ENCODE assay signal across 16 cellular contexts in the genomic region with DNA sequence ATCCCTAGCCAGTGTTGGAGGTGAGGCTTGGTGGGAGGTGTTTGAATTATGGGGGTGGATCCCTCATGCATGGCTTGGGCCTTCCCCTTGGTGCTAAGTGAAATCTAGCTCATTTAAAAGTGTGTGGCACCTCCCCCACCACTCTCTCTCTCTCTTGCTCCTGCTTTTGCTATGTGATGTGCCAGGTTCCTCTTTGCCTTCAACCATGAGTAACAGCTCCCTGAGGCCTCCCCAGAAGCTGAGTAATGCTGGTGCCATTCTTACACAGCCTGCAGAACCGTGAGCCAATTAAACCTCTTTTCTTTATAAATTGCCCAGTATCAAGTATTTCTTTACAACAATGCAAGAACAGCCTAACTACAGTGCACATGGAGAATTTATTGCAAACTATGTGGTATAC.
"Had no signal": no experiment of that assay in that cellular context is flagged by ENCODE, and none has a peak within 500 bp of the region (broad histone marks: within the 10 kb centered on the region; RNA-seq: fewer than 3 reads in every experiment).

No MANE protein-coding gene starts in this region.

- ATAC-seq: activated CD4-positive, CD25-positive, alpha-beta regulatory T cell treated with anti-CD3 and anti-CD28 coated beads, Interleukin-2, amount 50 U/mL, for 24 hours; activated T-cell treated with anti-CD3 and anti-CD28 coated beads, Interleukin-2, amount 50 U/mL, for 4 hours; gastrocnemius medialis; heart right ventricle; T-helper 17 cell had no signal

- H3K4me1 ChIP-seq: gastrocnemius medialis, heart right ventricle, left ventricle myocardium inferior, thyroid gland, uterus had no signal

- H3K4me1 Mint-ChIP-seq: activated naive CD8-positive, alpha-beta T cell treated with anti-CD3 and anti-CD28 coated beads, Interleukin-2, amount 10 ng/mL, durations not matched to agents 7 days and 5 days; neural crest cell; T-helper 17 cell had no signal

- H3K27me3 ChIP-seq: gastrocnemius medialis, heart right ventricle, ovary, thyroid gland, uterus had no signal

- DNase-seq: activated CD4-positive, alpha-beta memory T cell treated with anti-CD3 and anti-CD28 coated beads for 36 hours; activated gamma-delta T cell; activated naive CD8-positive, alpha-beta T cell treated with anti-CD3 and anti-CD28 coated beads, Interleukin-2, amount 10 ng/mL, durations not matched to agents 7 days and 5 days; activated T-cell treated with anti-CD3 and anti-CD28 coated beads, Interleukin-2, amount 50 U/mL, for 4 hours; aorta; gastrocnemius medialis; heart right ventricle; left ventricle myocardium inferior; ovary; retina; stimulated activated CD4-positive, alpha-beta T cell treated with anti-CD3 and anti-CD28 coated beads, Interleukin-4, amount 100 ng/mL, for 4 hours; T-helper 17 cell; thyroid gland; uterus had no signal

- H3K27ac Mint-ChIP-seq: activated CD4-positive, alpha-beta memory T cell treated with anti-CD3 and anti-CD28 coated beads for 36 hours; activated naive CD8-positive, alpha-beta T cell treated with anti-CD3 and anti-CD28 coated beads, Interleukin-2, amount 10 ng/mL, durations not matched to agents 7 days and 5 days; T-helper 17 cell had no signal

- H3K4me3 ChIP-seq: gastrocnemius medialis, heart right ventricle, left ventricle myocardium inferior, ovary, thyroid gland, uterus had no signal

- H3K4me3 Mint-ChIP-seq: activated CD4-positive, alpha-beta memory T cell treated with anti-CD3 and anti-CD28 coated beads for 36 hours; activated naive CD8-positive, alpha-beta T cell treated with anti-CD3 and anti-CD28 coated beads, Interleukin-2, amount 10 ng/mL, durations not matched to agents 7 days and 5 days; activated T-cell treated with anti-CD3 and anti-CD28 coated beads, Interleukin-2, amount 50 U/mL, for 4 hours; neural crest cell; T-helper 17 cell had no signal

- H3K36me3 Mint-ChIP-seq: activated CD4-positive, alpha-beta memory T cell treated with anti-CD3 and anti-CD28 coated beads for 36 hours; activated naive CD8-positive, alpha-beta T cell treated with anti-CD3 and anti-CD28 coated beads, Interleukin-2, amount 10 ng/mL, durations not matched to agents 7 days and 5 days had no signal

- H3K9me3 Mint-ChIP-seq: activated naive CD8-positive, alpha-beta T cell treated with anti-CD3 and anti-CD28 coated beads, Interleukin-2, amount 10 ng/mL, durations not matched to agents 7 days and 5 days; activated T-cell treated with anti-CD3 and anti-CD28 coated beads, Interleukin-2, amount 50 U/mL, for 4 hours had no signal

- H3K27me3 Mint-ChIP-seq: activated CD4-positive, alpha-beta memory T cell treated with anti-CD3 and anti-CD28 coated beads for 36 hours; activated naive CD8-positive, alpha-beta T cell treated with anti-CD3 and anti-CD28 coated beads, Interleukin-2, amount 10 ng/mL, durations not matched to agents 7 days and 5 days; T-helper 17 cell had no signal

- H3K36me3 ChIP-seq: gastrocnemius medialis, heart right ventricle, left ventricle myocardium inferior, ovary, thyroid gland, uterus had no signal

- H3K27ac ChIP-seq: gastrocnemius medialis, heart right ventricle, left ventricle myocardium inferior, ovary, thyroid gland, uterus had no signal

- H3K9me3 ChIP-seq: gastrocnemius medialis, left ventricle myocardium inferior, ovary, thyroid gland, uterus had no signal
